Comparison of ENCODE assay signal across 1 cellular context in the genomic region with DNA sequence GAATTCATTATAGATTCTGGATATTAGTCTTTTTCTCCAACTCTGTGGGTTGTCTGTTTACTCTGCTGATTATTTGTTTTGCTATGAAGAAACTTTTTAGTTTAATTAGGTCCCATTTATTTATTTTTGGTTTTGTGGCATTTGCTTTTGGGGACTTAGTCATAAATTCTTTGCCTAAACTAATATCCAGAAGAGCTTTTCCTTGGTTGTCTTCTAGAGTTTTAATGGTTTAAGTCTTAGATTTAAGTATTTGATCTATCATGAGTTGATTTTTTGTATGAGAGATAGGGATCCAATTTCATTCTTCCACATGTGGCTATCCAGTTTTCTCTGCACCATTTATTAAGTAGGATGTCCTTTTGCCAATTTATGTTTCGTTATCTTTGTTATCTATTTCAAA.
TF ChIP-seq lines count a peak whose summit lies in the region.

No MANE protein-coding gene starts in this region.

TF ChIP-seq in HepG2, 621 proteins besides CTCF, POLR2A, EP300 and RAD21 (continued from another document):
- TF ChIP-seq NR0B2 (CRISPR knock-in tag; IDR thresholded peaks at IDR 0.05), result no peak
